Comparison of ENCODE assay signal across 2 cellular contexts in the genomic region with DNA sequence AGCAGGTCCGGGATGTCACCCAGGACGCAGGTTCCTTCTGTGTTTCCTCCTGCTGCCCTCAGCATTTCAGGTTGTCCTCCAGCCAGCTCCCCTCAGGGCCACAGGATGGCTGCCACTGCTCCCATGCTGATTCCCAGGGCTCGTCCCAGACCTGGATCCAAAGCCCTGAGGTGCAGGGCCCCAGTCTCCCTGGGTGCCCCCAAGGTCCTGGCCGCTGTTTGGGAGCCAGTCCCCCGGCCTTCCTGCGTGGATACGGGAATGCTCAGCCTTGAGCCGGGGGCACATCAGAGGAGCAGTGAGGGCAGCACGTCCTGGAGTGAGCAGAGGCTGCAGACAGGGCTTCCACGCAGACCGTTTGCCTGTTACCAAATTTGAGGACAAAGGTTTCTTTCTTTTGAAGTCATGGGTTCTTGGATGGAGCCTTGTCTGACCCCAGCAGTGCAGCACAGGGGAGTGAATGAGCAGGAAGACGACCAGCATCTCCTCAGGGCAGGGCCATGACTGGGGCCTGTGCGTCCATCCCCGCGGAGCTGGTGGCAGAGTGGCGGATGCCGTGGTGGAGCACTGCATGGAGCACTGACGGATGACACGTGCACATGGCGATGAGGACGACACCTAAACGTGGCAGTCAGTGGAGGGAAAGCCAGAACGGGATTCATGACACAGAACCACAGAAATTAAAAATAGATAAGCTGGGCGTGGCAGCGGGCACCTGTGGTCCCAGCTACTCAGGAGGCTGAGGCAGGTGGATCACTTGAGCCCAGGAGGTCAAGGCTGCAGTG.
TF ChIP-seq lines count a peak whose summit lies in the region.

No MANE protein-coding gene starts in this region.

TF ChIP-seq in SK-N-SH, 30 proteins besides CTCF, POLR2A, EP300 and RAD21:
- no peak for TF ChIP-seq SIN3A (IDR thresholded peaks at IDR 0.05; ENCODE audit: borderline replicate concordance, low read depth, low read length)
- TF ChIP-seq TAF1 (IDR thresholded peaks at IDR 0.05; ENCODE audit: borderline replicate concordance, low read depth, low read length): no peak
- TF ChIP-seq PBX3 (IDR thresholded peaks at IDR 0.05): no peak
- no peak for TF ChIP-seq FOXJ3 (CRISPR knock-in tag; IDR thresholded peaks at IDR 0.05)

TF ChIP-seq in SK-N-SH treated with all-trans-retinoic acid at 6 μM for 48 hours, 23 proteins besides CTCF, POLR2A, EP300 and RAD21:
- TF ChIP-seq ZNF70 (CRISPR knock-in tag; IDR thresholded peaks at IDR 0.05) (no peak), ZNF565 (CRISPR knock-in tag; conservative IDR thresholded peaks at IDR 0.05; ENCODE audit: low read depth) (no peak), CSDC2 (CRISPR knock-in tag; IDR thresholded peaks at IDR 0.05) (no peak), TOX (CRISPR knock-in tag; IDR thresholded peaks at IDR 0.05; ENCODE audit: borderline replicate concordance) (no peak), GLIS3 (CRISPR knock-in tag; IDR thresholded peaks at IDR 0.05) (no peak), SNAI2 (CRISPR knock-in tag; IDR thresholded peaks at IDR 0.05) (no peak), RARB (CRISPR knock-in tag; IDR thresholded peaks at IDR 0.05) (no peak), ZC3H10 (CRISPR knock-in tag; IDR thresholded peaks at IDR 0.05) (no peak), ISL1 (CRISPR knock-in tag; IDR thresholded peaks at IDR 0.05) (no peak)
- TF ChIP-seq, protein P1, sequence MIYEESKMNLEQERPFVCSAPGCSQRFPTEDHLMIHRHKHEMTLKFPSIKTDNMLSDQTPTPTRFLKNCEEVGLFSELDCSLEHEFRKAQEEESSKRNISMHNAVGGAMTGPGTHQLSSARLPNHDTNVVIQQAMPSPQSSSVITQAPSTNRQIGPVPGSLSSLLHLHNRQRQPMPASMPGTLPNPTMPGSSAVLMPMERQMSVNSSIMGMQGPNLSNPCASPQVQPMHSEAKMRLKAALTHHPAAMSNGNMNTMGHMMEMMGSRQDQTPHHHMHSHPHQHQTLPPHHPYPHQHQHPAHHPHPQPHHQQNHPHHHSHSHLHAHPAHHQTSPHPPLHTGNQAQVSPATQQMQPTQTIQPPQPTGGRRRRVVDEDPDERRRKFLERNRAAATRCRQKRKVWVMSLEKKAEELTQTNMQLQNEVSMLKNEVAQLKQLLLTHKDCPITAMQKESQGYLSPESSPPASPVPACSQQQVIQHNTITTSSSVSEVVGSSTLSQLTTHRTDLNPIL (CRISPR knock-in tag; IDR thresholded peaks at IDR 0.05; ENCODE audit: low read depth): no peak
